Comparison of ENCODE assay signal across 21 cellular contexts in genomic region chr11:4644233-4644632, GRCh38. TPM values are rescaled to one million over a fixed set of nuclear protein-coding genes. Genes with fewer than 3 reads are reported as not detected.
DNase-seq lines count a peak whose midpoint lies in the region; ATAC-seq, FAIRE-seq and TF ChIP-seq lines count a peak whose summit lies in the region.
"Had no signal": no experiment of that assay in that cellular context is flagged by ENCODE, and none has a peak within 500 bp of the region (broad histone marks: within the 10 kb centered on the region; RNA-seq: fewer than 3 reads in every experiment).

No MANE protein-coding gene starts in this region.

- FAIRE-seq in astrocyte (lab: Jason Lieb, UNC): no peak

- no peaks in the 10 kb centered on the region for H3K9me2 ChIP-seq in PC-9 (ENCODE audit: insufficient read depth)

- no peak overlapping the region for H3K4me2 ChIP-seq in astrocyte (ENCODE audit: low read length)
- no peak overlapping the region for H3K4me2 ChIP-seq in PC-9

- peaks cover 3% of the 10 kb centered on the region for H3K27me3 Mint-ChIP-seq in astrocyte (ENCODE audit: low read depth, unreplicated experiment)
- peaks cover 3% of the 10 kb centered on the region for H3K27me3 Mint-ChIP-seq in activated CD4-positive, alpha-beta memory T cell treated with anti-CD3 and anti-CD28 coated beads for 36 hours
- H3K27me3 Mint-ChIP-seq: CD4-positive, CD25-positive, alpha-beta regulatory T cell had no signal

- BruUV-seq in PC-9 (replicated peaks; lab: Mats Ljungman, UMichigan): no TSS peak

- H3K27ac Mint-ChIP-seq in astrocyte (ENCODE audit: unreplicated experiment): peak overlapping the region; percentile 3
- no peak overlapping the region for H3K27ac Mint-ChIP-seq in activated CD4-positive, alpha-beta memory T cell treated with anti-CD3 and anti-CD28 coated beads for 36 hours
- H3K27ac Mint-ChIP-seq: H9, HFFc6 had no signal

- DNase-seq in right cardiac atrium (no peak), left ventricle myocardium superior (no peak), astrocyte (ENCODE audit: low read depth) (no peak), PC-9 (no peak), hypothalamus (lab: John Stamatoyannopoulos, UW) (no peak)
- DNase-seq in activated CD4-positive, alpha-beta memory T cell treated with anti-CD3 and anti-CD28 coated beads for 36 hours: no peak
- DNase-seq: CD4-positive, CD25-positive, alpha-beta regulatory T cell; DMS79; H9; HFFc6; Karpas-422; NCI-H1417; NCI-H1694 treated with DMSO at 0.1 percent for 48 hours; NCI-H2081 treated with DMSO at 0.1 percent for 48 hours; NCI-H2171 treated with DMSO at 0.1 percent for 48 hours; NCI-H446; Peyer's patch had no signal

- H3K27ac ChIP-seq in right cardiac atrium (ENCODE audit: low read length) (peak overlapping the region; percentile 2), astrocyte (ENCODE audit: low read depth, low read length) (no peak overlapping the region), rectal smooth muscle tissue (ENCODE audit: low read depth, low read length) (no peak overlapping the region), PC-9 (no peak overlapping the region)
- H3K27ac ChIP-seq: Peyer's patch had no signal

- H3K9me3 Mint-ChIP-seq in astrocyte (ENCODE audit: unreplicated experiment): no peaks in the 10 kb centered on the region
- no peaks in the 10 kb centered on the region for H3K9me3 Mint-ChIP-seq in activated CD4-positive, alpha-beta memory T cell treated with anti-CD3 and anti-CD28 coated beads for 36 hours
- H3K9me3 Mint-ChIP-seq: H9, HFFc6 had no signal

- H4K20me1 ChIP-seq in astrocyte (ENCODE audit: insufficient read depth, low read length): no peaks in the 10 kb centered on the region
- no peaks in the 10 kb centered on the region for H4K20me1 ChIP-seq in PC-9 (ENCODE audit: insufficient read depth)

- H3K4me1 Mint-ChIP-seq in astrocyte (ENCODE audit: low read depth, unreplicated experiment): peaks cover 10% of the 10 kb centered on the region
- H3K4me1 Mint-ChIP-seq in activated CD4-positive, alpha-beta memory T cell treated with anti-CD3 and anti-CD28 coated beads for 36 hours (ENCODE audit: low read depth): no peaks in the 10 kb centered on the region

- ATAC-seq in right cardiac atrium: no peak
- ATAC-seq in left ventricle myocardium superior: no peak

- no peak overlapping the region for H3K4me3 Mint-ChIP-seq in astrocyte (ENCODE audit: unreplicated experiment)
- no peak overlapping the region for H3K4me3 Mint-ChIP-seq in activated CD4-positive, alpha-beta memory T cell treated with anti-CD3 and anti-CD28 coated beads for 36 hours
- H3K4me3 Mint-ChIP-seq: CD4-positive, CD25-positive, alpha-beta regulatory T cell; H9; HFFc6 had no signal

- no peaks in the 10 kb centered on the region for H3K36me3 Mint-ChIP-seq in astrocyte (ENCODE audit: low read depth, unreplicated experiment)
- no peaks in the 10 kb centered on the region for H3K36me3 Mint-ChIP-seq in activated CD4-positive, alpha-beta memory T cell treated with anti-CD3 and anti-CD28 coated beads for 36 hours
- H3K36me3 Mint-ChIP-seq: CD4-positive, CD25-positive, alpha-beta regulatory T cell had no signal

- no peaks in the 10 kb centered on the region for H3K79me2 ChIP-seq in astrocyte (ENCODE audit: insufficient read depth, low read length)
- H3K79me2 ChIP-seq in PC-9 (ENCODE audit: low read depth): no peaks in the 10 kb centered on the region

- H3K36me3 ChIP-seq in astrocyte (ENCODE audit: insufficient read depth, low read length) (no peaks in the 10 kb centered on the region), rectal smooth muscle tissue (ENCODE audit: control insufficient read depth, insufficient read depth, low read length) (no peaks in the 10 kb centered on the region), PC-9 (ENCODE audit: low read depth) (no peaks in the 10 kb centered on the region)
- H3K36me3 ChIP-seq: Peyer's patch had no signal

- no peaks in the 10 kb centered on the region for H3K9me3 ChIP-seq in right cardiac atrium (ENCODE audit: control insufficient read depth, low read length)
- no peaks in the 10 kb centered on the region for H3K9me3 ChIP-seq in astrocyte (ENCODE audit: insufficient read depth, low read depth, low read length)
- no peaks in the 10 kb centered on the region for H3K9me3 ChIP-seq in PC-9 (ENCODE audit: insufficient read depth, low read depth)
- H3K9me3 ChIP-seq: Peyer's patch had no signal

- H3K9ac ChIP-seq in astrocyte (ENCODE audit: low read length): no peak overlapping the region
- no peak overlapping the region for H3K9ac ChIP-seq in rectal smooth muscle tissue (ENCODE audit: low read length)

- H3K4me3 ChIP-seq in right cardiac atrium (ENCODE audit: low read length): peak overlapping the region; percentile 4
- no peak overlapping the region for H3K4me3 ChIP-seq in astrocyte (ENCODE audit: insufficient read depth, low read depth, low read length)
- H3K4me3 ChIP-seq in rectal smooth muscle tissue (ENCODE audit: low read length): peak overlapping the region; percentile 25
- H3K4me3 ChIP-seq in PC-9: no peak overlapping the region
- H3K4me3 ChIP-seq: Peyer's patch had no signal

- intact Hi-C loops in right cardiac atrium (cut with DNase I) (no loop called here), left ventricle myocardium superior (cut with micrococcal nuclease) (no loop called here), PC-9 (cut with micrococcal nuclease; ENCODE audit: unreplicated experiment) (no loop called here)
- intact Hi-C loops in activated CD4-positive, alpha-beta memory T cell treated with anti-CD3 and anti-CD28 coated beads for 36 hours (cut with micrococcal nuclease): no loop called here

- H2AFZ ChIP-seq in astrocyte (ENCODE audit: low read depth, low read length) (no peak overlapping the region), PC-9 (no peak overlapping the region)

- no peaks in the 10 kb centered on the region for H3K27me3 ChIP-seq in right cardiac atrium (ENCODE audit: control insufficient read depth, insufficient read depth)
- no peaks in the 10 kb centered on the region for H3K27me3 ChIP-seq in astrocyte (ENCODE audit: insufficient read depth, low read length)
- no peaks in the 10 kb centered on the region for H3K27me3 ChIP-seq in rectal smooth muscle tissue (ENCODE audit: control insufficient read depth, insufficient read depth, low read length)
- H3K27me3 ChIP-seq in PC-9 (ENCODE audit: insufficient read depth, low read depth): peaks cover 15% of the 10 kb centered on the region
- H3K27me3 ChIP-seq: Peyer's patch had no signal

- TF ChIP-seq CTCF in astrocyte (IDR thresholded peaks at IDR 0.05; ENCODE audit: insufficient read depth, low read depth, low read length) (no peak), PC-9 (conservative IDR thresholded peaks at IDR 0.05) (no peak)

- WGBS in right cardiac atrium: 67% methylated on average over 4 of the region's 4 CpGs

- H3K4me1 ChIP-seq in right cardiac atrium (ENCODE audit: control insufficient read depth, insufficient read depth, low read length) (no peaks in the 10 kb centered on the region), astrocyte (ENCODE audit: insufficient read depth, low read length) (no peaks in the 10 kb centered on the region), rectal smooth muscle tissue (ENCODE audit: control insufficient read depth, insufficient read depth, low read length) (peaks cover 16% of the 10 kb centered on the region), PC-9 (replicated peaks; ENCODE audit: insufficient read depth) (no peaks in the 10 kb centered on the region)
- H3K4me1 ChIP-seq: Peyer's patch had no signal

- CTCF ChIA-PET in PC-9 (lab: Charles Lee): no interaction called here
- CTCF ChIA-PET in activated CD4-positive, alpha-beta memory T cell treated with anti-CD3 and anti-CD28 coated beads for 36 hours (lab: Charles Lee): no interaction called here

- POLR2A ChIA-PET in PC-9 (lab: Charles Lee; ENCODE audit: unreplicated experiment): no interaction called here
- POLR2A ChIA-PET in activated CD4-positive, alpha-beta memory T cell treated with anti-CD3 and anti-CD28 coated beads for 36 hours (lab: Charles Lee): no interaction called here

- no peaks in the 10 kb centered on the region for H3F3A ChIP-seq in PC-9 (ENCODE audit: insufficient read depth, low read depth)

RNA-seq across cellular contexts. Expression of gene OR51E1, which starts 0.5 kb away (rescaled TPM):
- total RNA-seq in right cardiac atrium: under 1 TPM; 0.22 to 0.63 (median 0.24) TPM
- polyA plus RNA-seq in right cardiac atrium: 0.45 TPM
- 1.8 TPM for total RNA-seq in left ventricle myocardium superior
- not detected in 2 replicates for total RNA-seq in astrocyte
- not detected in 2 replicates for total RNA-seq in PC-9 (2021)
- total RNA-seq in activated CD4-positive, alpha-beta memory T cell treated with anti-CD3 and anti-CD28 coated beads for 36 hours: not detected
- total RNA-seq: CD4-positive, CD25-positive, alpha-beta regulatory T cell; H9; HFFc6; MCF 10A; SK-MEL-5 had no signal
- polyA plus RNA-seq: BJ; CD4-positive, CD25-positive, alpha-beta regulatory T cell had no signal

RNA-seq across cellular contexts. Expression of gene OR51D1, which starts 7.0 kb away (rescaled TPM):
- not detected for total RNA-seq in right cardiac atrium
- not detected for polyA plus RNA-seq in right cardiac atrium
- not detected for total RNA-seq in left ventricle myocardium superior
- total RNA-seq in astrocyte: not detected in 2 replicates
- not detected in 2 replicates for total RNA-seq in PC-9 (2021)
- not detected for total RNA-seq in activated CD4-positive, alpha-beta memory T cell treated with anti-CD3 and anti-CD28 coated beads for 36 hours
- total RNA-seq: CD4-positive, CD25-positive, alpha-beta regulatory T cell; H9; HFFc6; MCF 10A; Peyer's patch; SK-MEL-5 had no signal
- polyA plus RNA-seq: BJ; CD4-positive, CD25-positive, alpha-beta regulatory T cell had no signal

RNA-seq across cellular contexts. Expression of gene TRIM68, which starts 36.2 kb away (rescaled TPM):
- 10 to 100 TPM in 3 of 4 donors, 1 to 10 TPM in 1; 10.0 to 12.4 (median 10.8) TPM for total RNA-seq in right cardiac atrium
- 6.5 TPM for polyA plus RNA-seq in right cardiac atrium
- 10.6 TPM for total RNA-seq in left ventricle myocardium superior
- total RNA-seq in astrocyte: 10.7 and 11.5 TPM in 2 replicates
- total RNA-seq in PC-9 (2021): 4.6 and 6.5 TPM in 2 replicates
- 1 to 10 TPM; 8.7 to 9.2 TPM for total RNA-seq in activated CD4-positive, alpha-beta memory T cell treated with anti-CD3 and anti-CD28 coated beads for 36 hours

RNA-seq across cellular contexts. Expression of gene OR52I1, which starts 50.4 kb away (rescaled TPM):
- total RNA-seq in right cardiac atrium (not detected), left ventricle myocardium superior (not detected), astrocyte (not detected in 2 replicates), PC-9 (2021) (0.15 TPM in 1 of 2 replicates, not detected in the other)
- not detected for polyA plus RNA-seq in right cardiac atrium
- not detected for total RNA-seq in activated CD4-positive, alpha-beta memory T cell treated with anti-CD3 and anti-CD28 coated beads for 36 hours
- total RNA-seq: CD4-positive, CD25-positive, alpha-beta regulatory T cell; H9; HFFc6; MCF 10A; Peyer's patch; SK-MEL-5 had no signal
- polyA plus RNA-seq: BJ; CD4-positive, CD25-positive, alpha-beta regulatory T cell had no signal

RNA-seq across cellular contexts. Expression of gene OR51E2, which starts 53.4 kb away (rescaled TPM):
- not detected for total RNA-seq in right cardiac atrium
- polyA plus RNA-seq in right cardiac atrium: 0.05 TPM
- not detected for total RNA-seq in left ventricle myocardium superior
- total RNA-seq in astrocyte: 0.27 and 0.38 TPM in 2 replicates
- not detected in 2 replicates for total RNA-seq in PC-9 (2021)
- total RNA-seq in activated CD4-positive, alpha-beta memory T cell treated with anti-CD3 and anti-CD28 coated beads for 36 hours: not detected
- total RNA-seq: CD4-positive, CD25-positive, alpha-beta regulatory T cell; H9; MCF 10A; SK-MEL-5 had no signal
- polyA plus RNA-seq: BJ; CD4-positive, CD25-positive, alpha-beta regulatory T cell had no signal

Comparison
In these comparisons a context has a peak if more than half of its experiments do, and no peak if none do; other contexts are left out.
1. H3K4me3 ChIP-seq: peak in right cardiac atrium (single experiment) and rectal smooth muscle tissue (single experiment); none in astrocyte (single experiment) and PC-9 (single experiment).